In genomic region chr5:110802998-110803397, GRCh38 we compare ENCODE assay signal across 9 cellular contexts.
"Had no signal": no experiment of that assay in that cellular context is flagged by ENCODE, and none has a peak within 500 bp of the region (broad histone marks: within the 10 kb centered on the region; RNA-seq: fewer than 3 reads in every experiment).

No MANE protein-coding gene starts in this region.

- H3K4me1 ChIP-seq: HAP-1 had no signal

- H2AFZ ChIP-seq: GM23248 had no signal

- H3K36me3 ChIP-seq: HAP-1 had no signal

- H3K27ac ChIP-seq: GM23248, HL-60 had no signal

- DNase-seq: GM23248, GOT3, H7, HFFc6, IMR-90, KG1 had no signal

- H3K9me3 ChIP-seq: HAP-1 had no signal

- H3K4me3 ChIP-seq: GM23248, HAP-1 had no signal

- ATAC-seq: HCT116 had no signal

- H3K9ac ChIP-seq: GM23248 had no signal
